10 cellular contexts compared by ENCODE assay signal in the genomic region with DNA sequence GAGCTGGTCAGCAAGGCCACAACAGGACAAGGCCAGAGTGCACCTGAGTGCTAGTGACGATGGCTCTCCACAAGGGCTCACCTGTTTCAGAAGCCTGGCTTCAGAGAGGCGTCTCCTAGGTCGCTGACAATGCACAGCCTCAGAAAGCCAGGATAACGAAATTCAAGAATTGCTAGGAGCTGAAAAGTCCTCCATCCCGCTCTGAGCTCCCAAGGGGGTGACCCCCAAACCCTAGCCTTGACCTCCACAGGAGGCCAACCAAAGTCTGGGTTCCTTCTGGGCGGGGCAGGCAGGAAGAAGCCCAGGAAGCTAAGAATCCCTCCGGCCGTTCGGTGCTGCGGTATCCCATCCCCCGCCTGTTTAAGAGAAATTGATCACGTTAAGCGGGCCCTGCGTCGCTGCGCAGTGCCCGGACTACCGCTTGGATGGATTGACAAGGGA. TPM values are rescaled to one million over a fixed set of nuclear protein-coding genes. Genes with fewer than 3 reads are reported as not detected.
DNase-seq lines count a peak whose midpoint lies in the region; ATAC-seq and TF ChIP-seq lines count a peak whose summit lies in the region.
"Had no signal": no experiment of that assay in that cellular context is flagged by ENCODE, and none has a peak within 500 bp of the region (broad histone marks: within the 10 kb centered on the region; RNA-seq: fewer than 3 reads in every experiment).

No MANE protein-coding gene starts in this region.

- H3K9ac ChIP-seq in neuronal stem cell (ENCODE audit: low read depth, low read length, poor library complexity) = no peak overlapping the region

- POLR2A ChIA-PET in CD8-positive, alpha-beta memory T cell (lab: Charles Lee) = interaction anchor here (1.0 to 1.5 kb wide), 2 partner anchors 13 to 801 kb away, joined by 3 to 10 read pairs; no protein-coding TSS in a partner anchor
- POLR2A ChIA-PET in activated B cell treated with CpG ODN at 0.5 μM for 24 hours (lab: Charles Lee) = interaction anchor here (2.9 kb wide), 1 partner anchor 13 kb away, joined by 15 read pairs; no protein-coding TSS in a partner anchor

- no peaks in the 10 kb centered on the region for H3K79me1 ChIP-seq in neuronal stem cell (ENCODE audit: low read depth, low read length)

- H3K9me3 ChIP-seq in CD8-positive, alpha-beta memory T cell (ENCODE audit: low read length) = no peaks in the 10 kb centered on the region
- H3K9me3 ChIP-seq in esophagus squamous epithelium (no peaks in the 10 kb centered on the region), neuronal stem cell (replicated peaks in 1 of 2; ENCODE audit: control insufficient read depth in 2 of 2, insufficient read depth in 1 of 2, low read depth in 1 of 2, low read length in 2 of 2) (peaks cover 0 to 14% of the 10 kb centered on the region in 2 donors)

- no peak overlapping the region for H3K14ac ChIP-seq in neuronal stem cell (ENCODE audit: low read length)

- DNase-seq in CD8-positive, alpha-beta memory T cell = no peak
- DNase-seq in activated B cell treated with CpG ODN at 0.5 μM for 24 hours (no peak), esophagus squamous epithelium (lab: John Stamatoyannopoulos, UW) (no peak), neuronal stem cell (ENCODE audit: low spot score) (no peak), NOMO-1 (lab: John Stamatoyannopoulos, UW; ENCODE audit: unreplicated experiment in 2 of 2) (no peak), NCI-H2107 treated with DMSO at 0.1 percent for 48 hours (lab: John Stamatoyannopoulos, UW; ENCODE audit: unreplicated experiment) (no peak), NCI-H774 (lab: John Stamatoyannopoulos, UW) (no peak)
- DNase-seq: NCI-H1930 had no signal

- no peak overlapping the region for H2BK5ac ChIP-seq in neuronal stem cell (ENCODE audit: low read length)

- no peak for TF ChIP-seq POLR2A in esophagus squamous epithelium (IDR thresholded peaks at IDR 0.05)

- H4K8ac ChIP-seq in neuronal stem cell (ENCODE audit: low read depth, low read length) = no peak overlapping the region

- peaks cover 54% of the 10 kb centered on the region for H3K27me3 ChIP-seq in CD8-positive, alpha-beta memory T cell (ENCODE audit: insufficient read depth, low read length, poor library complexity, severe bottlenecking)
- H3K27me3 ChIP-seq in esophagus squamous epithelium (peaks cover 0 to 76% (median 6%) of the 10 kb centered on the region in 4 donors), neuronal stem cell (ENCODE audit: control insufficient read depth in 3 of 3, insufficient read depth in 3 of 3, low read depth in 1 of 3, low read length in 3 of 3) (peaks cover 38 to 98% (median 89%) of the 10 kb centered on the region in 3 experiments)

- peak overlapping the region; percentile 61 for H3K4me3 ChIP-seq in CD8-positive, alpha-beta memory T cell (ENCODE audit: low read length)
- H3K4me3 ChIP-seq in esophagus squamous epithelium (peak overlapping the region in 3 of 4 donors; percentile 57 to 67 (median 67)), neuronal stem cell (ENCODE audit: low read length in 2 of 2) (no peak overlapping the region)
- H3K4me3 ChIP-seq: SK-N-MC had no signal

- peaks cover 51 to 68% (median 57%) of the 10 kb centered on the region in 3 donors for H3K4me1 Mint-ChIP-seq in CD8-positive, alpha-beta memory T cell
- H3K4me1 Mint-ChIP-seq in activated B cell treated with CpG ODN at 0.5 μM for 24 hours = peaks cover 57% of the 10 kb centered on the region

- no peak overlapping the region for H2BK120ac ChIP-seq in neuronal stem cell (ENCODE audit: low read depth, low read length)

- CTCF ChIA-PET in CD8-positive, alpha-beta memory T cell (lab: Charles Lee) = interaction anchor here (4.2 kb wide), 1 partner anchor 12 kb away, joined by 28 read pairs; no protein-coding TSS in a partner anchor
- CTCF ChIA-PET in activated B cell treated with CpG ODN at 0.5 μM for 24 hours (lab: Charles Lee) = interaction anchor here (1.8 kb wide), 1 partner anchor 840 kb away, joined by 10 read pairs; no protein-coding TSS in a partner anchor

- H2AFZ ChIP-seq in neuronal stem cell (ENCODE audit: low read length) = peak overlapping the region; percentile 88

- H2AK5ac ChIP-seq in neuronal stem cell (ENCODE audit: low read depth, low read length) = no peak overlapping the region

- H3K4ac ChIP-seq in neuronal stem cell (ENCODE audit: low read length) = no peak overlapping the region

- no peak for ATAC-seq in activated B cell treated with CpG ODN at 0.5 μM for 24 hours (ENCODE audit: low read depth)
- ATAC-seq in GM21367 (IDR thresholded peaks at IDR 0.05; ENCODE audit: unreplicated experiment) = no peak

- H3K4me2 ChIP-seq in neuronal stem cell (ENCODE audit: insufficient read depth, low read length, poor library complexity, severe bottlenecking) = no peak overlapping the region

- no peak overlapping the region for H3K23ac ChIP-seq in neuronal stem cell (ENCODE audit: low read depth, low read length, poor library complexity)

- no peaks in the 10 kb centered on the region for H3K9me3 Mint-ChIP-seq in CD8-positive, alpha-beta memory T cell
- no peaks in the 10 kb centered on the region for H3K9me3 Mint-ChIP-seq in activated B cell treated with CpG ODN at 0.5 μM for 24 hours

- TF ChIP-seq CTCF in activated B cell treated with CpG ODN at 0.5 μM for 24 hours (IDR thresholded peaks at IDR 0.05) = no peak
- TF ChIP-seq CTCF in esophagus squamous epithelium (IDR thresholded peaks at IDR 0.05) = no peak

- no peak overlapping the region for H2BK15ac ChIP-seq in neuronal stem cell (ENCODE audit: low read length)

- no peak overlapping the region for H4K91ac ChIP-seq in neuronal stem cell (ENCODE audit: low read depth, low read length, poor library complexity)

- no peak overlapping the region for H2BK12ac ChIP-seq in neuronal stem cell (ENCODE audit: low read length)

- intact Hi-C loops in activated B cell treated with CpG ODN at 0.5 μM for 24 hours (cut with micrococcal nuclease) = loop anchor here (5.0 to 10.0 kb wide), 4 partner anchors 501 to 1306 kb away; partner anchors contain the start of genes GDF7 and RHOB
- intact Hi-C loops in esophagus squamous epithelium (cut with DNase I) = loop anchor here (10.0 kb wide), 1 partner anchor 504 kb away; no protein-coding TSS in a partner anchor

- H3K27ac ChIP-seq in CD8-positive, alpha-beta memory T cell (ENCODE audit: low read depth, low read length) = no peak overlapping the region
- H3K27ac ChIP-seq in esophagus squamous epithelium (peak overlapping the region in 1 of 4 donors; percentile 24), neuronal stem cell (replicated peaks; ENCODE audit: low read length) (no peak overlapping the region)
- H3K27ac ChIP-seq: SK-N-MC had no signal

- H3K18ac ChIP-seq in neuronal stem cell (ENCODE audit: low read length) = no peak overlapping the region

- H3K4me1 ChIP-seq in CD8-positive, alpha-beta memory T cell (ENCODE audit: insufficient read depth, low read length) = peaks cover 47% of the 10 kb centered on the region
- H3K4me1 ChIP-seq in esophagus squamous epithelium (peaks cover 8 to 58% (median 12%) of the 10 kb centered on the region in 3 donors), neuronal stem cell (ENCODE audit: control insufficient read depth in 2 of 2, insufficient read depth in 1 of 2, low read depth in 1 of 2, low read length in 2 of 2) (peaks cover 7 to 16% of the 10 kb centered on the region in 2 donors)

- no peaks in the 10 kb centered on the region for H3K36me3 ChIP-seq in CD8-positive, alpha-beta memory T cell (ENCODE audit: insufficient read depth, low read length)
- H3K36me3 ChIP-seq in esophagus squamous epithelium (no peaks in the 10 kb centered on the region), neuronal stem cell (replicated peaks in 1 of 2; ENCODE audit: control insufficient read depth in 2 of 2, insufficient read depth in 2 of 2, low read length in 2 of 2) (no peaks in the 10 kb centered on the region)

- WGBS in esophagus squamous epithelium, 2 donors = 47 to 96% methylated on average over 4 to 7 of the region's 18 CpGs
- no CpG with 5 or more reads among the region's 18 CpGs for WGBS in neuronal stem cell (ENCODE audit: extremely low coverage in 2 of 2, insufficient read length in 2 of 2, insufficient replicate concordance in 1 of 2), 2 donors

- H3K27me3 Mint-ChIP-seq in CD8-positive, alpha-beta memory T cell = peaks cover 52 to 54% of the 10 kb centered on the region in 2 donors
- H3K27me3 Mint-ChIP-seq in activated B cell treated with CpG ODN at 0.5 μM for 24 hours = peaks cover 40% of the 10 kb centered on the region

- H3K36me3 Mint-ChIP-seq in CD8-positive, alpha-beta memory T cell = peaks cover 0 to 9% (median 0%) of the 10 kb centered on the region in 3 donors
- peaks cover 6% of the 10 kb centered on the region for H3K36me3 Mint-ChIP-seq in activated B cell treated with CpG ODN at 0.5 μM for 24 hours (ENCODE audit: low read depth)

- H3K27ac Mint-ChIP-seq in CD8-positive, alpha-beta memory T cell = peak overlapping the region in 2 of 8 donors; percentile 26 to 37
- H3K27ac Mint-ChIP-seq in activated B cell treated with CpG ODN at 0.5 μM for 24 hours = no peak overlapping the region

- peak overlapping the region; percentile 90 to 98 (median 95) for H3K4me3 Mint-ChIP-seq in CD8-positive, alpha-beta memory T cell
- H3K4me3 Mint-ChIP-seq in activated B cell treated with CpG ODN at 0.5 μM for 24 hours = peak overlapping the region; percentile 86

RNA-seq across cellular contexts. Expression of gene OSR1, which starts 2.5 kb away (rescaled TPM):
- not detected for total RNA-seq in CD8-positive, alpha-beta memory T cell
- polyA plus RNA-seq in CD8-positive, alpha-beta memory T cell = not detected
- total RNA-seq in activated B cell treated with CpG ODN at 0.5 μM for 24 hours (not detected in 2 replicates), esophagus squamous epithelium (1 to 10 TPM in 3 of 4 donors, under 1 TPM in 1; 0.19 to 4.4 (median 1.5) TPM)
- polyA plus RNA-seq in neuronal stem cell (2013, experiment 1 of 2) = 0.03 TPM
- polyA plus RNA-seq in neuronal stem cell (2013, experiment 2 of 2) = 0.04 TPM

Comparison
In these comparisons a context has a peak if more than half of its experiments do, and no peak if none do; other contexts are left out.
1. H3K4me3 ChIP-seq: peak in CD8-positive, alpha-beta memory T cell (single experiment) and esophagus squamous epithelium (3 of 4); none in neuronal stem cell (0 of 2).